8 cellular contexts compared by ENCODE assay signal in genomic region chr20:3407426-3408250, GRCh38. TPM values are rescaled to one million over a fixed set of nuclear protein-coding genes. Genes with fewer than 3 reads are reported as not detected.
DNase-seq lines count a peak whose midpoint lies in the region; ATAC-seq and TF ChIP-seq lines count a peak whose summit lies in the region.

Gene DNAAF9, minus strand, starts transcription at chr20:3407669. Its CDS starts 112 bp downstream, at chr20:3407557.

- 0 to 1% (median 1%) methylated on average over 52 to 103 of the region's 103 CpGs for WGBS in adipose tissue, 3 donors
- WGBS in heart left ventricle, 4 donors = 0 to 1% (median 1%) methylated on average over 7 to 103 of the region's 103 CpGs
- 0 to 1% methylated on average over 28 to 41 of the region's 103 CpGs for WGBS in tibial nerve, 2 donors

- H3K4me1 Mint-ChIP-seq in CD14-positive monocyte = peaks cover 46% of the 10 kb centered on the region

- TF ChIP-seq POLR2A in heart left ventricle (IDR thresholded peaks at IDR 0.05) = peak in 1 of 2 donors; percentile 69
- TF ChIP-seq POLR2A in tibial nerve (IDR thresholded peaks at IDR 0.05) = peak in 1 of 2 donors; percentile 42

- H3K36me3 Mint-ChIP-seq in CD14-positive monocyte = peaks cover 2 to 9% of the 10 kb centered on the region in 2 donors

- peak within 1 kb of the TSS; percentile 90 to 99 (median 97) for H3K27ac Mint-ChIP-seq in CD14-positive monocyte

- TF ChIP-seq EP300 in tibial nerve (IDR thresholded peaks at IDR 0.05) = peak in 1 of 2 donors; percentile 52

- peak within 1 kb of the TSS; percentile 28 for H3K27ac ChIP-seq in adipose tissue (ENCODE audit: low read depth, low read length)
- peak within 1 kb of the TSS; percentile 89 to 98 (median 96) for H3K27ac ChIP-seq in heart left ventricle
- H3K27ac ChIP-seq in tibial nerve = peak within 1 kb of the TSS; percentile 83 to 97 (median 92)

- no peaks in the 10 kb centered on the region for H3K27me3 ChIP-seq in heart left ventricle
- no peaks in the 10 kb centered on the region for H3K27me3 ChIP-seq in tibial nerve

- H3K4me1 ChIP-seq in heart left ventricle = peaks cover 0 to 31% (median 18%) of the 10 kb centered on the region in 12 donors
- peaks cover 0 to 32% (median 5%) of the 10 kb centered on the region in 4 donors for H3K4me1 ChIP-seq in tibial nerve

- H3K36me3 ChIP-seq in heart left ventricle (no peaks in the 10 kb centered on the region), tibial nerve (no peaks in the 10 kb centered on the region)

- peak; percentile 61 for DNase-seq in CD14-positive monocyte (ENCODE audit: low spot score)
- DNase-seq in LoVo (ENCODE audit: low spot score) = peak; percentile 61
- peak; percentile 90 for DNase-seq in SW480 (ENCODE audit: low spot score)
- peak; percentile 82 to 86 (median 83) for DNase-seq in heart left ventricle
- peak; percentile 54 to 96 (median 78) for DNase-seq in posterior cingulate gyrus
- peak; percentile 52 to 57 for DNase-seq in tibial nerve (ENCODE audit: low spot score in 2 of 2)

- TF ChIP-seq CTCF in CD14-positive monocyte (IDR thresholded peaks at IDR 0.05) = peak; percentile 47
- TF ChIP-seq CTCF in heart left ventricle (IDR thresholded peaks at IDR 0.05) = peak in 9 of 12 donors; percentile 5 to 50 (median 34)
- TF ChIP-seq CTCF in tibial nerve (IDR thresholded peaks at IDR 0.05) = peak in 4 of 5 experiments; percentile 10 to 76 (median 64)

- peak within 1 kb of the TSS; percentile 66 to 100 (median 90) for H3K4me3 ChIP-seq in heart left ventricle
- peak within 1 kb of the TSS; percentile 49 to 98 (median 78) for H3K4me3 ChIP-seq in tibial nerve

- peaks cover 0 to 1% (median 0%) of the 10 kb centered on the region in 7 donors for H3K9me3 Mint-ChIP-seq in CD14-positive monocyte

- ATAC-seq in GM19467 (IDR thresholded peaks at IDR 0.05; ENCODE audit: unreplicated experiment) (peak; percentile 41), heart left ventricle (peak; percentile 82 to 84 (median 82))

- peak within 1 kb of the TSS; percentile 97 to 98 for H3K4me3 Mint-ChIP-seq in CD14-positive monocyte

- no peaks in the 10 kb centered on the region for H3K9me3 ChIP-seq in heart left ventricle
- no peaks in the 10 kb centered on the region for H3K9me3 ChIP-seq in tibial nerve

- H3K27me3 Mint-ChIP-seq in CD14-positive monocyte (ENCODE audit: low read depth in 3 of 3) = peaks cover 0 to 2% (median 0%) of the 10 kb centered on the region in 3 donors

- intact Hi-C loops in CD14-positive monocyte (cut with micrococcal nuclease) = loop anchor here (2.0 to 5.0 kb wide), 3 partner anchors 63 to 150 kb away; partner anchors contain the start of gene ATRN (in 2 of the 2)
- intact Hi-C loops in heart left ventricle (cut with DNase I) = loop anchor here in 7 of 10 donors (1.0 to 10.0 kb wide), 5 partner anchors 53 to 407 kb away; partner anchors contain the start of gene ATRN (in 5 of the 7)
- intact Hi-C loops in posterior cingulate gyrus (cut with DNase I) = loop anchor here (5.0 kb wide), 1 partner anchor 65 kb away; the partner anchor contains the start of gene ATRN

RNA-seq across cellular contexts. Expression of gene DNAAF9, which starts in this region (rescaled TPM):
- polyA plus RNA-seq in CD14-positive monocyte (1 to 10 TPM in 1 of 2 donors, under 1 TPM in 1; 0.53 to 1.2 TPM), adipose tissue (10 to 100 TPM in 1 of 3 donors, 1 to 10 TPM in 2; 2.9 to 10.1 (median 9.0) TPM), heart left ventricle (10 to 100 TPM in 1 of 2 donors, 1 to 10 TPM in 1; 9.6 to 16.8 TPM)
- total RNA-seq in heart left ventricle (10 to 100 TPM; 16.8 to 33.9 (median 26.8) TPM), tibial nerve (10 to 100 TPM; 28.8 to 35.3 (median 32.0) TPM)

Comparison
In these comparisons a context has a peak if more than half of its experiments do, and no peak if none do; other contexts are left out.
1. Peak in every context shown above with its lines: DNase-seq, ATAC-seq, H3K4me3 ChIP-seq and H3K27ac ChIP-seq.
2. H3K27ac ChIP-seq: peak in every context shown above with its lines; median percentile 96 in heart left ventricle; 92 in tibial nerve; 28 in adipose tissue.